In the genomic region with DNA sequence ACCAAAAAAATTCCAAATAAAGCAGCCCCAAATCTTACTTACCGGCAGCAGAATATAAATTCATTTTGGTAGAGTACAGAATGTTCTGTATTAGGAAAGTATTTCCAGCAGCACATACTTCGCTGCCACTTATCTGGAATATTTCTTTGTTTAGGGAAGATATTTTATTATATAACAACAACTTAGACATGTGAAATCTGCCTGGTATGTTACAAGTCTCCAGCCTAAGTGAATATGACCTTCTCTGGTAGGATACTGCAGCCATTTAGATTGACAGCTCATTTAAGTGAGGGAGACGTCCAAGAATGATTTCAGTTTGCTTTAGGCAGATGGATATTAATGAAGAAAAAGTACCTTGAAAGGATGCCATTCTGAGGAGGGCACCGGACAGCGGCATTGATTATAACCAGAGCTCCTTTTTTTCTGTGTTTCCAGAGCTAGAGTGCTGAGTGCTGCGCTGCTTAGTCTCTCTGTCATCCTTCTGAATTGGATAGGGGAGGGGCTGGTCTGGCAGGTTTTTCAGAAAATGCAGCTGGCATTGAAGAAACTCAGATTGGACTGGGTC, we compare ENCODE assay signal across 16 cellular contexts.
DNase-seq lines count a peak whose midpoint lies in the region; ATAC-seq and TF ChIP-seq lines count a peak whose summit lies in the region.
"Had no signal": no experiment of that assay in that cellular context is flagged by ENCODE, and none has a peak within 500 bp of the region (broad histone marks: within the 10 kb centered on the region; RNA-seq: fewer than 3 reads in every experiment).

No MANE protein-coding gene starts in this region.

- H3K36me3 Mint-ChIP-seq in mesothelial cell of epicardium: no peaks in the 10 kb centered on the region
- H3K36me3 Mint-ChIP-seq: activated CD4-positive, alpha-beta memory T cell treated with anti-CD3 and anti-CD28 coated beads for 36 hours had no signal

- intact Hi-C loops in body of pancreas (cut with DNase I) (no loop called here), psoas muscle (cut with DNase I) (no loop called here)

- H3K4me3 Mint-ChIP-seq in mesothelial cell of epicardium: no peak overlapping the region
- H3K4me3 Mint-ChIP-seq: activated CD4-positive, alpha-beta memory T cell treated with anti-CD3 and anti-CD28 coated beads for 36 hours; activated T-helper 17 cell treated with anti-CD3 and anti-CD28 coated beads, Interleukin-2, amount 50 U/mL, for 72 hours had no signal

- peaks cover 16% of the 10 kb centered on the region for H3K4me1 Mint-ChIP-seq in mesothelial cell of epicardium
- H3K4me1 Mint-ChIP-seq: activated T-helper 17 cell treated with anti-CD3 and anti-CD28 coated beads, Interleukin-2, amount 50 U/mL, for 72 hours had no signal

- H3K36me3 ChIP-seq in body of pancreas (replicated peaks in 1 of 2; ENCODE audit: insufficient read depth in 1 of 2, low read depth in 2 of 2): no peaks in the 10 kb centered on the region
- H3K36me3 ChIP-seq in psoas muscle (ENCODE audit: insufficient read depth in 1 of 2, low read depth in 1 of 2): no peaks in the 10 kb centered on the region
- H3K36me3 ChIP-seq: ovary had no signal

- TF ChIP-seq CTCF in body of pancreas (IDR thresholded peaks at IDR 0.05): no peak
- TF ChIP-seq CTCF in mesothelial cell of epicardium (IDR thresholded peaks at IDR 0.05; ENCODE audit: unreplicated experiment): no peak
- TF ChIP-seq CTCF in psoas muscle (IDR thresholded peaks at IDR 0.05): no peak

- H3K27me3 ChIP-seq in body of pancreas (no peaks in the 10 kb centered on the region), psoas muscle (ENCODE audit: insufficient read depth in 3 of 3, low read length in 2 of 3) (no peaks in the 10 kb centered on the region)
- H3K27me3 ChIP-seq: ovary had no signal

- H3K4me3 ChIP-seq in body of pancreas (no peak overlapping the region), psoas muscle (no peak overlapping the region)
- H3K4me3 ChIP-seq: ovary had no signal

- H3K27me3 Mint-ChIP-seq in mesothelial cell of epicardium (ENCODE audit: low read depth): no peaks in the 10 kb centered on the region

- H3K9me3 ChIP-seq in body of pancreas: no peaks in the 10 kb centered on the region
- no peaks in the 10 kb centered on the region for H3K9me3 ChIP-seq in psoas muscle
- H3K9me3 ChIP-seq: ovary had no signal

- TF ChIP-seq POLR2A in body of pancreas (IDR thresholded peaks at IDR 0.05): no peak

- 41 to 59% methylated on average over 6 of the region's 6 CpGs for WGBS in body of pancreas, 2 donors
- 59 to 77% (median 63%) methylated on average over 6 of the region's 6 CpGs for WGBS in psoas muscle, 3 donors

- ATAC-seq in body of pancreas (peak; percentile 45), HG03571 (IDR thresholded peaks at IDR 0.05; ENCODE audit: unreplicated experiment) (no peak), psoas muscle (no peak)
- ATAC-seq: activated T-helper 17 cell treated with anti-CD3 and anti-CD28 coated beads, Interleukin-2, amount 50 U/mL, for 72 hours; HCT116 had no signal

- H3K27ac ChIP-seq in body of pancreas (no peak overlapping the region), psoas muscle (no peak overlapping the region)
- H3K27ac ChIP-seq: ovary had no signal

- peak; percentile 6 for DNase-seq in COLO668 (lab: John Stamatoyannopoulos, UW; ENCODE audit: unreplicated experiment)
- DNase-seq in NCI-H1105 treated with DMSO at 0.1 percent for 48 hours (lab: John Stamatoyannopoulos, UW): peak; percentile 76
- DNase-seq in body of pancreas: peak in 3 of 4 donors; percentile 6 to 28 (median 16)
- DNase-seq in mesothelial cell of epicardium (ENCODE audit: low spot score in 2 of 2, unreplicated experiment in 2 of 2): peak in 1 of 2 experiments; percentile 47
- DNase-seq in NAMALWA (ENCODE audit: low spot score): no peak
- DNase-seq in RPMI8226: no peak
- DNase-seq in psoas muscle: no peak
- DNase-seq: activated CD4-positive, alpha-beta memory T cell treated with anti-CD3 and anti-CD28 coated beads for 36 hours; hippocampal formation; mammary epithelial cell; NCI-H1436 treated with DMSO at 0.1 percent for 48 hours; ovary; T-helper 2 cell had no signal

- H3K27ac Mint-ChIP-seq in mesothelial cell of epicardium: peak overlapping the region; percentile 84
- H3K27ac Mint-ChIP-seq: activated CD4-positive, alpha-beta memory T cell treated with anti-CD3 and anti-CD28 coated beads for 36 hours; activated T-helper 17 cell treated with anti-CD3 and anti-CD28 coated beads, Interleukin-2, amount 50 U/mL, for 72 hours had no signal

- H3K9me3 Mint-ChIP-seq in mesothelial cell of epicardium: peaks cover 17% of the 10 kb centered on the region
- H3K9me3 Mint-ChIP-seq: activated CD4-positive, alpha-beta memory T cell treated with anti-CD3 and anti-CD28 coated beads for 36 hours; activated T-helper 17 cell treated with anti-CD3 and anti-CD28 coated beads, Interleukin-2, amount 50 U/mL, for 72 hours had no signal

- peaks cover 9% of the 10 kb centered on the region for H3K4me1 ChIP-seq in body of pancreas
- no peaks in the 10 kb centered on the region for H3K4me1 ChIP-seq in psoas muscle

Comparison
In these comparisons a context has a peak if more than half of its experiments do, and no peak if none do; other contexts are left out.
1. DNase-seq: peak in COLO668 (single experiment), NCI-H1105 treated with DMSO at 0.1 percent for 48 hours (single experiment) and body of pancreas (3 of 4); none in NAMALWA (single experiment), RPMI8226 (single experiment) and psoas muscle (0 of 2).